1 cellular context compared by ENCODE assay signal in genomic region chr3:112059497-112059896, GRCh38.
TF ChIP-seq lines count a peak whose summit lies in the region.

No MANE protein-coding gene starts in this region.

TF ChIP-seq in A549, 52 proteins besides CTCF, POLR2A, EP300 and RAD21 (continued from another document):
- TF ChIP-seq REST (IDR thresholded peaks at IDR 0.05) (no peak), HEYL (CRISPR knock-in tag; IDR thresholded peaks at IDR 0.05) (no peak)
